ENCODE assay signal across 8 cellular contexts in genomic region chr6:167849846-167850459, GRCh38. TPM values are rescaled to one million over a fixed set of nuclear protein-coding genes. Genes with fewer than 3 reads are reported as not detected.
A peak's percentile ranks its signal among the peaks of the same experiment; 100 is the strongest.
DNase-seq lines count a peak whose midpoint lies in the region; ATAC-seq, FAIRE-seq and TF ChIP-seq lines count a peak whose summit lies in the region.

No MANE protein-coding gene starts in this region.

- no peaks in the 10 kb centered on the region for H3K27me3 Mint-ChIP-seq in osteocyte (ENCODE audit: unreplicated experiment)
- H3K27me3 Mint-ChIP-seq in stimulated activated naive B cell treated with anti-CD40 and anti-IgM and Interleukin-4, amounts not matched to agents 10 μg/mL and 1 μg/mL and 100 μg/mL, for 72 hours: peaks cover 22 to 35% of the 10 kb centered on the region in 2 donors
- H3K27me3 Mint-ChIP-seq in activated CD4-positive, alpha-beta T cell treated with anti-CD3 and anti-CD28 coated beads, Interleukin-2, amount 10 ng/mL, durations not matched to agents 7 days and 5 days: peaks cover 38% of the 10 kb centered on the region

- H3K36me3 ChIP-seq in PC-9 (ENCODE audit: low read depth): no peaks in the 10 kb centered on the region
- no peaks in the 10 kb centered on the region for H3K36me3 ChIP-seq in SJCRH30

- peaks cover 17% of the 10 kb centered on the region for H3F3A ChIP-seq in PC-9 (ENCODE audit: insufficient read depth, low read depth)

- intact Hi-C loops in PC-9 (cut with micrococcal nuclease; ENCODE audit: unreplicated experiment): loop anchor here (1.0 to 10.0 kb wide), 2 partner anchors 21 to 55 kb away; no protein-coding TSS in a partner anchor

- no peaks in the 10 kb centered on the region for H3K27me3 ChIP-seq in PC-9 (ENCODE audit: insufficient read depth, low read depth)
- no peaks in the 10 kb centered on the region for H3K27me3 ChIP-seq in SJCRH30

- peaks cover 3% of the 10 kb centered on the region for H3K9me3 Mint-ChIP-seq in osteocyte (ENCODE audit: unreplicated experiment)
- H3K9me3 Mint-ChIP-seq in stimulated activated naive B cell treated with anti-CD40 and anti-IgM and Interleukin-4, amounts not matched to agents 10 μg/mL and 1 μg/mL and 100 μg/mL, for 72 hours: no peaks in the 10 kb centered on the region
- H3K9me3 Mint-ChIP-seq in activated CD4-positive, alpha-beta T cell treated with anti-CD3 and anti-CD28 coated beads, Interleukin-2, amount 10 ng/mL, durations not matched to agents 7 days and 5 days: no peaks in the 10 kb centered on the region

- H3K9me3 ChIP-seq in PC-9 (ENCODE audit: insufficient read depth, low read depth) (no peaks in the 10 kb centered on the region), SJCRH30 (replicated peaks) (no peaks in the 10 kb centered on the region)

- peaks cover 6% of the 10 kb centered on the region for H3K36me3 Mint-ChIP-seq in osteocyte (ENCODE audit: unreplicated experiment)
- H3K36me3 Mint-ChIP-seq in stimulated activated naive B cell treated with anti-CD40 and anti-IgM and Interleukin-4, amounts not matched to agents 10 μg/mL and 1 μg/mL and 100 μg/mL, for 72 hours: no peaks in the 10 kb centered on the region
- no peaks in the 10 kb centered on the region for H3K36me3 Mint-ChIP-seq in activated CD4-positive, alpha-beta T cell treated with anti-CD3 and anti-CD28 coated beads, Interleukin-2, amount 10 ng/mL, durations not matched to agents 7 days and 5 days (ENCODE audit: low read depth)

- H3K4me3 ChIP-seq in PC-9 (peak overlapping the region; percentile 15; the same call in 1 of the 2 replicates), SJCRH30 (no peak overlapping the region)

- H3K27ac Mint-ChIP-seq in osteocyte (ENCODE audit: unreplicated experiment): peak overlapping the region; percentile 69
- no peak overlapping the region for H3K27ac Mint-ChIP-seq in stimulated activated naive B cell treated with anti-CD40 and anti-IgM and Interleukin-4, amounts not matched to agents 10 μg/mL and 1 μg/mL and 100 μg/mL, for 72 hours
- no peak overlapping the region for H3K27ac Mint-ChIP-seq in activated CD4-positive, alpha-beta T cell treated with anti-CD3 and anti-CD28 coated beads, Interleukin-2, amount 10 ng/mL, durations not matched to agents 7 days and 5 days

- FAIRE-seq in GM12891 (lab: Jason Lieb, UNC): peak; percentile 89

- H3K4me1 ChIP-seq in PC-9 (replicated peaks; ENCODE audit: insufficient read depth): peaks cover 36% of the 10 kb centered on the region
- H3K4me1 ChIP-seq in SJCRH30: peaks cover 6% of the 10 kb centered on the region

- BruUV-seq in PC-9 (replicated peaks; lab: Mats Ljungman, UMichigan): no TSS peak

- no peak for TF ChIP-seq POLR2A in GM12891 (IDR thresholded peaks at IDR 0.05; ENCODE audit: low read depth, low read length)

- H3K9me2 ChIP-seq in PC-9 (ENCODE audit: insufficient read depth): no peaks in the 10 kb centered on the region

- DNase-seq in GM12891 (ENCODE audit: insufficient read length, low spot score): no peak
- peak; percentile 37 to 94 for DNase-seq in PC-9
- peak; percentile 93 for DNase-seq in epithelial cell of prostate (ENCODE audit: low read depth, low spot score)
- DNase-seq in osteocyte (ENCODE audit: extremely low spot score, unreplicated experiment): no peak
- DNase-seq in stimulated activated naive B cell treated with anti-CD40 and anti-IgM and Interleukin-4, amounts not matched to agents 10 μg/mL and 1 μg/mL and 100 μg/mL, for 72 hours: no peak
- no peak for DNase-seq in activated CD4-positive, alpha-beta T cell treated with anti-CD3 and anti-CD28 coated beads, Interleukin-2, amount 10 ng/mL, durations not matched to agents 7 days and 5 days
- DNase-seq in SJCRH30: no peak
- no peak for DNase-seq in stimulated activated naive CD4-positive, alpha-beta T cell treated with Interleukin-2 at 50 U/mL for 16 hours (lab: John Stamatoyannopoulos, UW)

- peaks cover 94% of the 10 kb centered on the region for H3K79me2 ChIP-seq in PC-9 (ENCODE audit: low read depth)

- no peak overlapping the region for H2AFZ ChIP-seq in PC-9

- H4K20me1 ChIP-seq in PC-9 (ENCODE audit: insufficient read depth): no peaks in the 10 kb centered on the region

- POLR2A ChIA-PET in PC-9 (lab: Charles Lee; ENCODE audit: unreplicated experiment): interaction anchor here (0.7 kb wide), 1 partner anchor 9 kb away, joined by 3 read pairs; no protein-coding TSS in a partner anchor
- POLR2A ChIA-PET in activated CD4-positive, alpha-beta T cell treated with anti-CD3 and anti-CD28 coated beads, Interleukin-2, amount 10 ng/mL, durations not matched to agents 7 days and 5 days (lab: Charles Lee): no interaction called here

- no peak for ATAC-seq in stimulated activated naive B cell treated with anti-CD40 and anti-IgM and Interleukin-4, amounts not matched to agents 10 μg/mL and 1 μg/mL and 100 μg/mL, for 72 hours (replicated peaks)

- CTCF ChIA-PET in PC-9 (lab: Charles Lee): no interaction called here
- CTCF ChIA-PET in activated CD4-positive, alpha-beta T cell treated with anti-CD3 and anti-CD28 coated beads, Interleukin-2, amount 10 ng/mL, durations not matched to agents 7 days and 5 days (lab: Charles Lee): no interaction called here

- TF ChIP-seq CTCF in PC-9 (conservative IDR thresholded peaks at IDR 0.05) (no peak), osteocyte (IDR thresholded peaks at IDR 0.05) (no peak)

- H3K4me2 ChIP-seq in PC-9: peak overlapping the region; percentile 69

- H3K4me1 Mint-ChIP-seq in osteocyte (ENCODE audit: unreplicated experiment): peaks cover 45% of the 10 kb centered on the region
- H3K4me1 Mint-ChIP-seq in stimulated activated naive B cell treated with anti-CD40 and anti-IgM and Interleukin-4, amounts not matched to agents 10 μg/mL and 1 μg/mL and 100 μg/mL, for 72 hours: peaks cover 4 to 6% of the 10 kb centered on the region in 2 donors
- no peaks in the 10 kb centered on the region for H3K4me1 Mint-ChIP-seq in activated CD4-positive, alpha-beta T cell treated with anti-CD3 and anti-CD28 coated beads, Interleukin-2, amount 10 ng/mL, durations not matched to agents 7 days and 5 days

- H3K27ac ChIP-seq in PC-9 (peak overlapping the region; percentile 95), epithelial cell of prostate (peak overlapping the region; percentile 87), SJCRH30 (no peak overlapping the region)

- no peak overlapping the region for H3K4me3 Mint-ChIP-seq in osteocyte (ENCODE audit: unreplicated experiment)
- H3K4me3 Mint-ChIP-seq in stimulated activated naive B cell treated with anti-CD40 and anti-IgM and Interleukin-4, amounts not matched to agents 10 μg/mL and 1 μg/mL and 100 μg/mL, for 72 hours: no peak overlapping the region
- no peak overlapping the region for H3K4me3 Mint-ChIP-seq in activated CD4-positive, alpha-beta T cell treated with anti-CD3 and anti-CD28 coated beads, Interleukin-2, amount 10 ng/mL, durations not matched to agents 7 days and 5 days

TF ChIP-seq in GM12891, 5 proteins besides CTCF, POLR2A, EP300 and RAD21:
- no peak for TF ChIP-seq SPI1 (IDR thresholded peaks at IDR 0.05; ENCODE audit: low read depth, low read length)
- TF ChIP-seq POU2F2 (IDR thresholded peaks at IDR 0.05; ENCODE audit: low read depth, low read length): no peak
- TF ChIP-seq POLR2AphosphoS5 (IDR thresholded peaks at IDR 0.05; ENCODE audit: low read depth, low read length): no peak
- no peak for TF ChIP-seq PAX5 (IDR thresholded peaks at IDR 0.05; ENCODE audit: insufficient read depth, low read length, severe bottlenecking)
- TF ChIP-seq TAF1 (IDR thresholded peaks at IDR 0.05; ENCODE audit: low read depth, low read length): no peak

RNA-seq across cellular contexts. Expression of gene AFDN, which starts 23.2 kb away (rescaled TPM):
- 26.3 TPM for polyA plus RNA-seq in GM12891 (2012; ENCODE audit: low read depth, missing spikeins)
- 101 and 108 TPM in 2 replicates for total RNA-seq in PC-9 (2021)
- total RNA-seq in osteocyte: 67.3 and 72.2 TPM in 2 replicates
- 10 to 100 TPM; 18.6 to 20.6 TPM for total RNA-seq in activated CD4-positive, alpha-beta T cell treated with anti-CD3 and anti-CD28 coated beads, Interleukin-2, amount 10 ng/mL, durations not matched to agents 7 days and 5 days
- total RNA-seq in SJCRH30 (2014; rRNA removed; shearing (Covaris generic)): 64.5 and 75.0 TPM in 2 replicates

Comparison
In these comparisons a context has a peak if more than half of its experiments do, and no peak if none do; other contexts are left out.
1. DNase-seq: peak in PC-9 (2 of 2) and epithelial cell of prostate (single experiment); none in GM12891 (single experiment), osteocyte (single experiment), stimulated activated naive B cell treated with anti-CD40 and anti-IgM and Interleukin-4, amounts not matched to agents 10 μg/mL and 1 μg/mL and 100 μg/mL, for 72 hours (single experiment), activated CD4-positive, alpha-beta T cell treated with anti-CD3 and anti-CD28 coated beads, Interleukin-2, amount 10 ng/mL, durations not matched to agents 7 days and 5 days (single experiment), SJCRH30 (0 of 2) and stimulated activated naive CD4-positive, alpha-beta T cell treated with Interleukin-2 at 50 U/mL for 16 hours (single experiment).